ENCODE assay signal across 1 cellular context in the genomic region with DNA sequence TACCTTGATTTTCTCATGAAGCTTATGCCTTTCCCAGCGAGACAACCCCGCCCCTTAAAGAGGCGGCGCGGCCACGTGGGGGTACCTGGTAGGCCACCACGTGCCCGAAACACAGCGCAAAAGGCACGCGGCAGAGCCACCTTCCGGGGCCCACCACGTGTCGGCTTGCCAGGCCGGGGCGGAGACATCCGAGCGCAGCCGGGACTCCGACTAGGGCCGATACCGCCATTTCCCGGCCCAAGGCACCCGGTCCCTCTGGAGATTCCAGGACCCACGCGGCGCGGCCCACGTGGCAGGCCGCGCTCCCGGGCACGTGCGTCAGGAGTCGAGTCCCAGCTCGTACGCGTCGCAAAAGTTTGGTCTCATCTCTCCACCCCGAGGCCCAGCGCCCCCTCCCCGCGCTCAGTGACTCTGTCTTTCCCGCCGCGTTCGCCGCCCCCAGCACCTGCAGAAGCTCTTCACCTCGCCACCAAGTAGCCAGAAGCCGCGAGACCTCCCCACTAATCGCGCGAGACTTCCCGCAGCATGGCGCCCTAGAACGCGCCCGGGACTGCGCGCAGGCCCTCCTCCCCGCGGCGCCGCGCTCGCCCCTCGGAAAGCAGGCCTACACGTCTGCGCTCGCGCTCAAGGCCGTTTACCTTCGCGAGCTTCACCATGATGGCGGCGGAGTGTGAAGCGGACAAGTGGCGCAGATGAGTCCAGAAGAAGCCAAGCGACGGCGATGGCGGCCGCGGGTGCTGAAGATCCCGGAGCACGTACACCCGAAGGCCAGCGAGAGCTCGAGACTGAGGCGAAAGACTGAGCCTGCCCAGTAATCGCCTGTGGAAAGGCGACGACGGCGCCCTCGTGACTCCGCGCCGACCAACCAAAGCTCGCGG.
TF ChIP-seq lines count a peak whose summit lies in the region.

A gene with protein sequence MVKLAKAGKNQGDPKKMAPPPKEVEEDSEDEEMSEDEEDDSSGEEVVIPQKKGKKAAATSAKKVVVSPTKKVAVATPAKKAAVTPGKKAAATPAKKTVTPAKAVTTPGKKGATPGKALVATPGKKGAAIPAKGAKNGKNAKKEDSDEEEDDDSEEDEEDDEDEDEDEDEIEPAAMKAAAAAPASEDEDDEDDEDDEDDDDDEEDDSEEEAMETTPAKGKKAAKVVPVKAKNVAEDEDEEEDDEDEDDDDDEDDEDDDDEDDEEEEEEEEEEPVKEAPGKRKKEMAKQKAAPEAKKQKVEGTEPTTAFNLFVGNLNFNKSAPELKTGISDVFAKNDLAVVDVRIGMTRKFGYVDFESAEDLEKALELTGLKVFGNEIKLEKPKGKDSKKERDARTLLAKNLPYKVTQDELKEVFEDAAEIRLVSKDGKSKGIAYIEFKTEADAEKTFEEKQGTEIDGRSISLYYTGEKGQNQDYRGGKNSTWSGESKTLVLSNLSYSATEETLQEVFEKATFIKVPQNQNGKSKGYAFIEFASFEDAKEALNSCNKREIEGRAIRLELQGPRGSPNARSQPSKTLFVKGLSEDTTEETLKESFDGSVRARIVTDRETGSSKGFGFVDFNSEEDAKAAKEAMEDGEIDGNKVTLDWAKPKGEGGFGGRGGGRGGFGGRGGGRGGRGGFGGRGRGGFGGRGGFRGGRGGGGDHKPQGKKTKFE (minus strand): TSS at position 787 of the 878 bp plus-strand sequence. CDS start 131 bp downstream, at position 656.

TF ChIP-seq in HepG2, 621 proteins besides CTCF, POLR2A, EP300 and RAD21 (continued from another document and continues in another):
- TF ChIP-seq, protein P1, sequence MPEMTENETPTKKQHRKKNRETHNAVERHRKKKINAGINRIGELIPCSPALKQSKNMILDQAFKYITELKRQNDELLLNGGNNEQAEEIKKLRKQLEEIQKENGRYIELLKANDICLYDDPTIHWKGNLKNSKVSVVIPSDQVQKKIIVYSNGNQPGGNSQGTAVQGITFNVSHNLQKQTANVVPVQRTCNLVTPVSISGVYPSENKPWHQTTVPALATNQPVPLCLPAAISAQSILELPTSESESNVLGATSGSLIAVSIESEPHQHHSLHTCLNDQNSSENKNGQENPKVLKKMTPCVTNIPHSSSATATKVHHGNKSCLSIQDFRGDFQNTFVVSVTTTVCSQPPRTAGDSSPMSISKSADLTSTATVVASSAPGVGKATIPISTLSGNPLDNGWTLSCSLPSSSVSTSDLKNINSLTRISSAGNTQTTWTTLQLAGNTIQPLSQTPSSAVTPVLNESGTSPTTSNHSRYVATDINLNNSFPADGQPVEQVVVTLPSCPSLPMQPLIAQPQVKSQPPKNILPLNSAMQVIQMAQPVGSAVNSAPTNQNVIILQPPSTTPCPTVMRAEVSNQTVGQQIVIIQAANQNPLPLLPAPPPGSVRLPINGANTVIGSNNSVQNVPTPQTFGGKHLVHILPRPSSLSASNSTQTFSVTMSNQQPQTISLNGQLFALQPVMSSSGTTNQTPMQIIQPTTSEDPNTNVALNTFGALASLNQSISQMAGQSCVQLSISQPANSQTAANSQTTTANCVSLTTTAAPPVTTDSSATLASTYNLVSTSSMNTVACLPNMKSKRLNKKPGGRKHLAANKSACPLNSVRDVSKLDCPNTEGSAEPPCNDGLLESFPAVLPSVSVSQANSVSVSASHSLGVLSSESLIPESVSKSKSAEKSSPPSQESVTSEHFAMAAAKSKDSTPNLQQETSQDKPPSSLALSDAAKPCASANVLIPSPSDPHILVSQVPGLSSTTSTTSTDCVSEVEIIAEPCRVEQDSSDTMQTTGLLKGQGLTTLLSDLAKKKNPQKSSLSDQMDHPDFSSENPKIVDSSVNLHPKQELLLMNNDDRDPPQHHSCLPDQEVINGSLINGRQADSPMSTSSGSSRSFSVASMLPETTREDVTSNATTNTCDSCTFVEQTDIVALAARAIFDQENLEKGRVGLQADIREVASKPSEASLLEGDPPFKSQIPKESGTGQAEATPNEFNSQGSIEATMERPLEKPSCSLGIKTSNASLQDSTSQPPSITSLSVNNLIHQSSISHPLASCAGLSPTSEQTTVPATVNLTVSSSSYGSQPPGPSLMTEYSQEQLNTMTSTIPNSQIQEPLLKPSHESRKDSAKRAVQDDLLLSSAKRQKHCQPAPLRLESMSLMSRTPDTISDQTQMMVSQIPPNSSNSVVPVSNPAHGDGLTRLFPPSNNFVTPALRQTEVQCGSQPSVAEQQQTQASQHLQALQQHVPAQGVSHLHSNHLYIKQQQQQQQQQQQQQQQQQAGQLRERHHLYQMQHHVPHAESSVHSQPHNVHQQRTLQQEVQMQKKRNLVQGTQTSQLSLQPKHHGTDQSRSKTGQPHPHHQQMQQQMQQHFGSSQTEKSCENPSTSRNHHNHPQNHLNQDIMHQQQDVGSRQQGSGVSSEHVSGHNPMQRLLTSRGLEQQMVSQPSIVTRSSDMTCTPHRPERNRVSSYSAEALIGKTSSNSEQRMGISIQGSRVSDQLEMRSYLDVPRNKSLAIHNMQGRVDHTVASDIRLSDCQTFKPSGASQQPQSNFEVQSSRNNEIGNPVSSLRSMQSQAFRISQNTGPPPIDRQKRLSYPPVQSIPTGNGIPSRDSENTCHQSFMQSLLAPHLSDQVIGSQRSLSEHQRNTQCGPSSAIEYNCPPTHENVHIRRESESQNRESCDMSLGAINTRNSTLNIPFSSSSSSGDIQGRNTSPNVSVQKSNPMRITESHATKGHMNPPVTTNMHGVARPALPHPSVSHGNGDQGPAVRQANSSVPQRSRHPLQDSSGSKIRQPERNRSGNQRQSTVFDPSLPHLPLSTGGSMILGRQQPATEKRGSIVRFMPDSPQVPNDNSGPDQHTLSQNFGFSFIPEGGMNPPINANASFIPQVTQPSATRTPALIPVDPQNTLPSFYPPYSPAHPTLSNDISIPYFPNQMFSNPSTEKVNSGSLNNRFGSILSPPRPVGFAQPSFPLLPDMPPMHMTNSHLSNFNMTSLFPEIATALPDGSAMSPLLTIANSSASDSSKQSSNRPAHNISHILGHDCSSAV (CRISPR knock-in tag; IDR thresholded peaks at IDR 0.05; ENCODE audit: borderline replicate concordance): peak; percentile 82
- TF ChIP-seq AHR (CRISPR knock-in tag; IDR thresholded peaks at IDR 0.05) (peak; percentile 81; the same call in 1 of the 2 replicates), CENPX (CRISPR knock-in tag; IDR thresholded peaks at IDR 0.05) (no peak), ZNF501 (CRISPR knock-in tag; IDR thresholded peaks at IDR 0.05) (peak; percentile 96), CREB1 (IDR thresholded peaks at IDR 0.05) (no peak), CREB1 (CRISPR knock-in tag; IDR thresholded peaks at IDR 0.05) (peak; percentile 56), ZNF343 (CRISPR knock-in tag; IDR thresholded peaks at IDR 0.05) (peak; percentile 98), WIZ (CRISPR knock-in tag; IDR thresholded peaks at IDR 0.05) (no peak; the same call in 1 of the 2 replicates), ZNF607 (CRISPR knock-in tag; IDR thresholded peaks at IDR 0.05; ENCODE audit: borderline replicate concordance) (peak; percentile 98), GABPA (IDR thresholded peaks at IDR 0.05; ENCODE audit: low read depth, low read length) (no peak), GABPA (CRISPR knock-in tag; IDR thresholded peaks at IDR 0.05; ENCODE audit: low read depth) (peak; percentile 41), SIX4 (CRISPR knock-in tag; IDR thresholded peaks at IDR 0.05) (peak; percentile 67), SETDB1 (CRISPR knock-in tag; IDR thresholded peaks at IDR 0.05; ENCODE audit: borderline replicate concordance) (peak; percentile 77; the same call in 1 of the 2 replicates), NFKB2 (CRISPR knock-in tag; IDR thresholded peaks at IDR 0.05; ENCODE audit: borderline replicate concordance) (peak; percentile 80), ISL2 (CRISPR knock-in tag; IDR thresholded peaks at IDR 0.05) (no peak; the same call in 1 of the 2 replicates), ZNF792 (CRISPR knock-in tag; IDR thresholded peaks at IDR 0.05) (peak; percentile 66), POLR2G (IDR thresholded peaks at IDR 0.05; ENCODE audit: low read depth, low read length) (peak; percentile 100), ZNF256 (CRISPR knock-in tag; conservative IDR thresholded peaks at IDR 0.05) (peak; percentile 85), ZNF589 (CRISPR knock-in tag; conservative IDR thresholded peaks at IDR 0.05) (peak; percentile 38), JDP2 (CRISPR knock-in tag; IDR thresholded peaks at IDR 0.05; ENCODE audit: borderline replicate concordance) (no peak), ZNF44 (CRISPR knock-in tag; IDR thresholded peaks at IDR 0.05) (peak; percentile 89)
- TF ChIP-seq, protein P2, sequence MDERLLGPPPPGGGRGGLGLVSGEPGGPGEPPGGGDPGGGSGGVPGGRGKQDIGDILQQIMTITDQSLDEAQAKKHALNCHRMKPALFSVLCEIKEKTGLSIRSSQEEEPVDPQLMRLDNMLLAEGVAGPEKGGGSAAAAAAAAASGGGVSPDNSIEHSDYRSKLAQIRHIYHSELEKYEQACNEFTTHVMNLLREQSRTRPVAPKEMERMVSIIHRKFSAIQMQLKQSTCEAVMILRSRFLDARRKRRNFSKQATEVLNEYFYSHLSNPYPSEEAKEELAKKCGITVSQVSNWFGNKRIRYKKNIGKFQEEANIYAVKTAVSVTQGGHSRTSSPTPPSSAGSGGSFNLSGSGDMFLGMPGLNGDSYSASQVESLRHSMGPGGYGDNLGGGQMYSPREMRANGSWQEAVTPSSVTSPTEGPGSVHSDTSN (CRISPR knock-in tag; IDR thresholded peaks at IDR 0.05): no peak
- TF ChIP-seq, protein P3, sequence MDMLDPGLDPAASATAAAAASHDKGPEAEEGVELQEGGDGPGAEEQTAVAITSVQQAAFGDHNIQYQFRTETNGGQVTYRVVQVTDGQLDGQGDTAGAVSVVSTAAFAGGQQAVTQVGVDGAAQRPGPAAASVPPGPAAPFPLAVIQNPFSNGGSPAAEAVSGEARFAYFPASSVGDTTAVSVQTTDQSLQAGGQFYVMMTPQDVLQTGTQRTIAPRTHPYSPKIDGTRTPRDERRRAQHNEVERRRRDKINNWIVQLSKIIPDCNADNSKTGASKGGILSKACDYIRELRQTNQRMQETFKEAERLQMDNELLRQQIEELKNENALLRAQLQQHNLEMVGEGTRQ (IDR thresholded peaks at IDR 0.05; ENCODE audit: low read depth, low read length): peak; percentile 97
- TF ChIP-seq, protein P3 (CRISPR knock-in tag; IDR thresholded peaks at IDR 0.05; ENCODE audit: borderline replicate concordance): peak; percentile 94
- TF ChIP-seq, protein P4, sequence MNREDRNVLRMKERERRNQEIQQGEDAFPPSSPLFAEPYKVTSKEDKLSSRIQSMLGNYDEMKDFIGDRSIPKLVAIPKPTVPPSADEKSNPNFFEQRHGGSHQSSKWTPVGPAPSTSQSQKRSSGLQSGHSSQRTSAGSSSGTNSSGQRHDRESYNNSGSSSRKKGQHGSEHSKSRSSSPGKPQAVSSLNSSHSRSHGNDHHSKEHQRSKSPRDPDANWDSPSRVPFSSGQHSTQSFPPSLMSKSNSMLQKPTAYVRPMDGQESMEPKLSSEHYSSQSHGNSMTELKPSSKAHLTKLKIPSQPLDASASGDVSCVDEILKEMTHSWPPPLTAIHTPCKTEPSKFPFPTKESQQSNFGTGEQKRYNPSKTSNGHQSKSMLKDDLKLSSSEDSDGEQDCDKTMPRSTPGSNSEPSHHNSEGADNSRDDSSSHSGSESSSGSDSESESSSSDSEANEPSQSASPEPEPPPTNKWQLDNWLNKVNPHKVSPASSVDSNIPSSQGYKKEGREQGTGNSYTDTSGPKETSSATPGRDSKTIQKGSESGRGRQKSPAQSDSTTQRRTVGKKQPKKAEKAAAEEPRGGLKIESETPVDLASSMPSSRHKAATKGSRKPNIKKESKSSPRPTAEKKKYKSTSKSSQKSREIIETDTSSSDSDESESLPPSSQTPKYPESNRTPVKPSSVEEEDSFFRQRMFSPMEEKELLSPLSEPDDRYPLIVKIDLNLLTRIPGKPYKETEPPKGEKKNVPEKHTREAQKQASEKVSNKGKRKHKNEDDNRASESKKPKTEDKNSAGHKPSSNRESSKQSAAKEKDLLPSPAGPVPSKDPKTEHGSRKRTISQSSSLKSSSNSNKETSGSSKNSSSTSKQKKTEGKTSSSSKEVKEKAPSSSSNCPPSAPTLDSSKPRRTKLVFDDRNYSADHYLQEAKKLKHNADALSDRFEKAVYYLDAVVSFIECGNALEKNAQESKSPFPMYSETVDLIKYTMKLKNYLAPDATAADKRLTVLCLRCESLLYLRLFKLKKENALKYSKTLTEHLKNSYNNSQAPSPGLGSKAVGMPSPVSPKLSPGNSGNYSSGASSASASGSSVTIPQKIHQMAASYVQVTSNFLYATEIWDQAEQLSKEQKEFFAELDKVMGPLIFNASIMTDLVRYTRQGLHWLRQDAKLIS (CRISPR knock-in tag; IDR thresholded peaks at IDR 0.05): peak; percentile 88
- TF ChIP-seq, protein P5, sequence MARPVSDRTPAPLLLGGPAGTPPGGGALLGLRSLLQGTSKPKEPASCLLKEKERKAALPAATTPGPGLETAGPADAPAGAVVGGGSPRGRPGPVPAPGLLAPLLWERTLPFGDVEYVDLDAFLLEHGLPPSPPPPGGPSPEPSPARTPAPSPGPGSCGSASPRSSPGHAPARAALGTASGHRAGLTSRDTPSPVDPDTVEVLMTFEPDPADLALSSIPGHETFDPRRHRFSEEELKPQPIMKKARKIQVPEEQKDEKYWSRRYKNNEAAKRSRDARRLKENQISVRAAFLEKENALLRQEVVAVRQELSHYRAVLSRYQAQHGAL (CRISPR knock-in tag; IDR thresholded peaks at IDR 0.05; ENCODE audit: not compliant biosample characterization): no peak
- TF ChIP-seq, protein P6, sequence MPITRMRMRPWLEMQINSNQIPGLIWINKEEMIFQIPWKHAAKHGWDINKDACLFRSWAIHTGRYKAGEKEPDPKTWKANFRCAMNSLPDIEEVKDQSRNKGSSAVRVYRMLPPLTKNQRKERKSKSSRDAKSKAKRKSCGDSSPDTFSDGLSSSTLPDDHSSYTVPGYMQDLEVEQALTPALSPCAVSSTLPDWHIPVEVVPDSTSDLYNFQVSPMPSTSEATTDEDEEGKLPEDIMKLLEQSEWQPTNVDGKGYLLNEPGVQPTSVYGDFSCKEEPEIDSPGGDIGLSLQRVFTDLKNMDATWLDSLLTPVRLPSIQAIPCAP (CRISPR knock-in tag; IDR thresholded peaks at IDR 0.05; ENCODE audit: low read depth): peak; percentile 92
- TF ChIP-seq, protein P7, sequence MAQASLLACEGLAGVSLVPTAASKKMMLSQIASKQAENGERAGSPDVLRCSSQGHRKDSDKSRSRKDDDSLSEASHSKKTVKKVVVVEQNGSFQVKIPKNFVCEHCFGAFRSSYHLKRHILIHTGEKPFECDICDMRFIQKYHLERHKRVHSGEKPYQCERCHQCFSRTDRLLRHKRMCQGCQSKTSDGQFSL (CRISPR knock-in tag; IDR thresholded peaks at IDR 0.05): no peak; the same call in 1 of the 2 replicates
- TF ChIP-seq, protein P8, sequence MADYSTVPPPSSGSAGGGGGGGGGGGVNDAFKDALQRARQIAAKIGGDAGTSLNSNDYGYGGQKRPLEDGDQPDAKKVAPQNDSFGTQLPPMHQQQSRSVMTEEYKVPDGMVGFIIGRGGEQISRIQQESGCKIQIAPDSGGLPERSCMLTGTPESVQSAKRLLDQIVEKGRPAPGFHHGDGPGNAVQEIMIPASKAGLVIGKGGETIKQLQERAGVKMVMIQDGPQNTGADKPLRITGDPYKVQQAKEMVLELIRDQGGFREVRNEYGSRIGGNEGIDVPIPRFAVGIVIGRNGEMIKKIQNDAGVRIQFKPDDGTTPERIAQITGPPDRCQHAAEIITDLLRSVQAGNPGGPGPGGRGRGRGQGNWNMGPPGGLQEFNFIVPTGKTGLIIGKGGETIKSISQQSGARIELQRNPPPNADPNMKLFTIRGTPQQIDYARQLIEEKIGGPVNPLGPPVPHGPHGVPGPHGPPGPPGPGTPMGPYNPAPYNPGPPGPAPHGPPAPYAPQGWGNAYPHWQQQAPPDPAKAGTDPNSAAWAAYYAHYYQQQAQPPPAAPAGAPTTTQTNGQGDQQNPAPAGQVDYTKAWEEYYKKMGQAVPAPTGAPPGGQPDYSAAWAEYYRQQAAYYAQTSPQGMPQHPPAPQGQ (CRISPR knock-in tag; IDR thresholded peaks at IDR 0.05; ENCODE audit: borderline replicate concordance): no peak; the same call in 1 of the 2 replicates
